9 cellular contexts compared by ENCODE assay signal in genomic region chr17:77963441-77963840, GRCh38. TPM values are rescaled to one million over a fixed set of nuclear protein-coding genes. Genes with fewer than 3 reads are reported as not detected.
DNase-seq lines count a peak whose midpoint lies in the region; ATAC-seq and TF ChIP-seq lines count a peak whose summit lies in the region.
"Had no signal": no experiment of that assay in that cellular context is flagged by ENCODE, and none has a peak within 500 bp of the region (broad histone marks: within the 10 kb centered on the region; RNA-seq: fewer than 3 reads in every experiment).

No MANE protein-coding gene starts in this region.

- peaks cover 74% of the 10 kb centered on the region for H3K4me1 Mint-ChIP-seq in activated naive CD8-positive, alpha-beta T cell (ENCODE audit: low read depth)

- ATAC-seq in right cardiac atrium, result peak; percentile 59 to 69
- no peak for ATAC-seq in GM19035 (IDR thresholded peaks at IDR 0.05; ENCODE audit: unreplicated experiment)
- no peak for ATAC-seq in GM21825 (IDR thresholded peaks at IDR 0.05; ENCODE audit: unreplicated experiment)

- H3K9me3 Mint-ChIP-seq in activated naive CD8-positive, alpha-beta T cell (ENCODE audit: low read depth), result no peaks in the 10 kb centered on the region

- H3K4me3 ChIP-seq in right cardiac atrium (ENCODE audit: low read length), result no peak overlapping the region
- H3K4me3 ChIP-seq in thyroid gland (replicated peaks in 1 of 3), result no peak overlapping the region
- H3K4me3 ChIP-seq: lung had no signal

- no peak for TF ChIP-seq CTCF in thyroid gland (IDR thresholded peaks at IDR 0.05)

- H3K27ac Mint-ChIP-seq in activated naive CD8-positive, alpha-beta T cell, result peak overlapping the region; percentile 64

- H3K4me3 Mint-ChIP-seq in activated naive CD8-positive, alpha-beta T cell, result peak overlapping the region; percentile 72

- no peaks in the 10 kb centered on the region for H3K9me3 ChIP-seq in right cardiac atrium (ENCODE audit: control insufficient read depth, low read length)
- H3K9me3 ChIP-seq in thyroid gland, result no peaks in the 10 kb centered on the region

- no peaks in the 10 kb centered on the region for H3K27me3 Mint-ChIP-seq in activated naive CD8-positive, alpha-beta T cell

- WGBS in right cardiac atrium, result 19% methylated on average over 2 of the region's 2 CpGs
- 45 to 53% methylated on average over 2 of the region's 2 CpGs for WGBS in thyroid gland, 2 donors

- no peak for TF ChIP-seq POLR2A in thyroid gland (IDR thresholded peaks at IDR 0.05)

- H3K4me1 ChIP-seq in right cardiac atrium (ENCODE audit: control insufficient read depth, insufficient read depth, low read length), result peaks cover 6% of the 10 kb centered on the region
- H3K4me1 ChIP-seq in thyroid gland, result peaks cover 14 to 22% of the 10 kb centered on the region in 2 donors

- no peaks in the 10 kb centered on the region for H3K36me3 Mint-ChIP-seq in activated naive CD8-positive, alpha-beta T cell

- no peaks in the 10 kb centered on the region for H3K36me3 ChIP-seq in thyroid gland

- peak; percentile 74 for DNase-seq in GM03348 (ENCODE audit: low spot score)
- peak; percentile 49 for DNase-seq in NCI-H2196 treated with DMSO at 0.1 percent for 48 hours (lab: John Stamatoyannopoulos, UW; ENCODE audit: unreplicated experiment)
- no peak for DNase-seq in right cardiac atrium
- DNase-seq in thyroid gland, result peak; percentile 32 to 38
- no peak for DNase-seq in NCI-H748 (lab: John Stamatoyannopoulos, UW; ENCODE audit: unreplicated experiment)

- intact Hi-C loops in right cardiac atrium (cut with DNase I), result no loop called here
- intact Hi-C loops in thyroid gland (cut with DNase I), result no loop called here

- H3K27me3 ChIP-seq in right cardiac atrium (ENCODE audit: control insufficient read depth, insufficient read depth), result no peaks in the 10 kb centered on the region
- H3K27me3 ChIP-seq in thyroid gland, result no peaks in the 10 kb centered on the region

- H3K27ac ChIP-seq in right cardiac atrium (ENCODE audit: low read length) (no peak overlapping the region), thyroid gland (no peak overlapping the region)

RNA-seq across cellular contexts. Expression of gene TNRC6C, which starts 4.9 kb away (rescaled TPM):
- total RNA-seq in right cardiac atrium, result 10 to 100 TPM; 23.1 to 32.8 (median 25.6) TPM
- 8.6 TPM for polyA plus RNA-seq in right cardiac atrium
- total RNA-seq in thyroid gland, result 10 to 100 TPM in 3 of 4 donors, 1 to 10 TPM in 1; 9.1 to 32.7 (median 14.3) TPM

Comparison
In these comparisons a context has a peak if more than half of its experiments do, and no peak if none do; other contexts are left out.
1. DNase-seq: peak in GM03348 (single experiment), NCI-H2196 treated with DMSO at 0.1 percent for 48 hours (single experiment) and thyroid gland (2 of 2); none in right cardiac atrium (0 of 3) and NCI-H748 (single experiment).
2. ATAC-seq: peak in right cardiac atrium (2 of 2); none in GM19035 (single experiment) and GM21825 (single experiment).